9 cellular contexts compared by ENCODE assay signal in the genomic region with DNA sequence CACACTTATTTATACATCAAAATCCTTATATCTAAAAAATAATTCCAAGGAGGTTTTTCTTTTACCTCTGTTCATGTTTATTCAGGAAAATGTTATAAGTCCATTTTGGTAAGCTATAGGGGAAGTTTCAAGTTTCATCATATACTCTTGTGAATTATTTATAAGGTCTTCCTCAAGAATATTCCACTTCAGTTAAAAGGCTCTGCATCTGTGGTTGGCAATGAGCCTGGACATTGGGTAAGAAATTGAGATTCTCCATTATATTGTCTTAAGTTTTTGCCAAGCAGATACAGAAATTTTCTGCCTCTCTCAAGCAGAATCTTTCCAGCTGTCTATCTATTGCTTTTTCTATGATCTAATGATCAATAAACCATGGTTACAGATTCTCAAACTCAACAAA.
"Had no signal": no experiment of that assay in that cellular context is flagged by ENCODE, and none has a peak within 500 bp of the region (broad histone marks: within the 10 kb centered on the region; RNA-seq: fewer than 3 reads in every experiment).

No MANE protein-coding gene starts in this region.

- DNase-seq: H9, HCEC 1CT, IMR-90, KG1 had no signal

- ATAC-seq: GM23338, K562 had no signal

- FAIRE-seq: H1, H54, HTR-8/SVneo, K562 had no signal

- H3K4me2 ChIP-seq: GM23338 had no signal

- H3K4me3 ChIP-seq: GM23338, K562 had no signal
